In the genomic region with DNA sequence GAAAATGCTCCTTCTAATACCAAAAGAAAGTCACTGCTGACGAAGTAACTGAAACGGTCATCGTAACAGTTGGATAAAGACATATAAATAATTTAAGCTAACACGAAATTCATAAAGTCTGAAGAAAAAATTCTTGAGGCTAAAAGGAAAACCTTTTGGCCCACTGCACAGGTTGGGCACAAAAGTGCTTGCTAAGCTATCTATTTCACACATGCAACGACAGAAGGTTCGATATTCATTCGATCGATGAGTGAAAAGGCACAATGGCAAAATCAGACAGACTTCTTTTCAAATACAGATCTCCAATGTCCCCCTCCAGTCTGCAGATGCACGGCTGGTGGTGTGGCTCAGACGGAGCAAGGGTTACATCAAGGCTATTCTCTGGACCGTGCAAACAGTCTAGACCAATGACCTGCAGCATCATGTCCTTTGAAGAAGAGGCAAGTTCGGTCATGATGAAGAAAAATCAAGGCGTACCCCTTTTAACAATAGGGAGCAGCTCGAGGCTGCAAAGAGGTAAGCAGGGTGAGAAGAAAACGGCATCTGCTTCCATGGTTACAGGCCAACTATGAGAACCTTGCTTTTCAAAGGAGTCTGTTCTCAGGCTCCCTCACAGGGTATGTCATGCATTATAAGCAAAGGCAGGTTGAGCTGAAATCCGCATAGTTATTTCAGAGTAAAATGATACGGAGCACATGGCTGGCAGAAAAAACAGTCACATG, we compare ENCODE assay signal across 18 cellular contexts.
DNase-seq lines count a peak whose midpoint lies in the region; ATAC-seq, FAIRE-seq and TF ChIP-seq lines count a peak whose summit lies in the region.
"Had no signal": no experiment of that assay in that cellular context is flagged by ENCODE, and none has a peak within 500 bp of the region (broad histone marks: within the 10 kb centered on the region; RNA-seq: fewer than 3 reads in every experiment).

No MANE protein-coding gene starts in this region.

- TF ChIP-seq CTCF in GM23338 (conservative IDR thresholded peaks at IDR 0.05; ENCODE audit: low read depth in 2 of 2) (no peak), K562 (IDR thresholded peaks at IDR 0.05 in 2 of 3, conservative IDR thresholded peaks at IDR 0.05 in 1 of 3; ENCODE audit: insufficient read depth in 2 of 3, low read depth in 1 of 3, low read length in 3 of 3) (no peak)

- H3K4me2 ChIP-seq in GM23338, result no peak overlapping the region
- no peak overlapping the region for H3K4me2 ChIP-seq in K562 (ENCODE audit: insufficient read depth, low read length)

- no peak for TF ChIP-seq RAD21 in K562 (CRISPR knock-in tag; conservative IDR thresholded peaks at IDR 0.05 in 1 of 2, IDR thresholded peaks at IDR 0.05 in 1 of 2)

- intact Hi-C loops in K562 (cut with micrococcal nuclease), result no loop called here
- intact Hi-C loops in sciatic nerve (cut with DNase I), result no loop called here

- H3F3A ChIP-seq in GM23338 (replicated peaks; ENCODE audit: low read depth), result no peaks in the 10 kb centered on the region

- no peak for TF ChIP-seq POLR2A in K562 (conservative IDR thresholded peaks at IDR 0.05)

- H4K20me1 ChIP-seq in GM23338 (replicated peaks; ENCODE audit: insufficient read depth) (no peaks in the 10 kb centered on the region), K562 (replicated peaks; ENCODE audit: control insufficient read depth, insufficient read depth, low read length) (no peaks in the 10 kb centered on the region)

- BruUV-seq in K562 (replicated peaks; lab: Mats Ljungman, UMichigan), result no TSS peak

- in situ Hi-C loops in K562 (cut with MboI), result no loop called here

- CTCF ChIA-PET in K562 (lab: Yijun Ruan, JAX; ENCODE audit: low intra/inter-chr PET ratio), result no interaction called here

- no peak for ATAC-seq in GM23338
- ATAC-seq in K562, result no peak
- ATAC-seq in sciatic nerve, result peak; percentile 44
- ATAC-seq in HG03097 (IDR thresholded peaks at IDR 0.05; ENCODE audit: low FRiP score, unreplicated experiment), result no peak
- ATAC-seq: naive thymus-derived CD8-positive, alpha-beta T cell; SK-N-SH treated with all-trans-retinoic acid at 6 μM for 48 hours had no signal

- peaks cover 10% of the 10 kb centered on the region; the same call in 2 of the 3 replicates for H3K4me1 Mint-ChIP-seq in GM23338
- H3K4me1 Mint-ChIP-seq: naive thymus-derived CD8-positive, alpha-beta T cell had no signal

- H2AFZ ChIP-seq in GM23338, result no peak overlapping the region; the same call in 1 of the 2 replicates
- no peak overlapping the region for H2AFZ ChIP-seq in K562 (ENCODE audit: low read depth, low read length)

- WGBS in K562 (ENCODE audit: insufficient coverage, low coverage, missing lambda C conversion rate), result 3% methylated on average over 15 of the region's 17 CpGs

- no peak for TF ChIP-seq EP300 in K562 (IDR thresholded peaks at IDR 0.05; ENCODE audit: low read length)

- H3K9me2 ChIP-seq in GM23338 (ENCODE audit: insufficient read depth), result no peaks in the 10 kb centered on the region

- H3K4me3 ChIP-seq in GM23338, result no peak overlapping the region
- no peak overlapping the region for H3K4me3 ChIP-seq in K562

- H3K79me2 ChIP-seq in GM23338 (replicated peaks; ENCODE audit: insufficient read depth) (no peaks in the 10 kb centered on the region), K562 (ENCODE audit: control insufficient read depth, insufficient read depth, low read length) (no peaks in the 10 kb centered on the region)

- H3K27ac ChIP-seq in GM23338 (ENCODE audit: low read depth), result no peak overlapping the region
- no peak overlapping the region for H3K27ac ChIP-seq in K562 (ENCODE audit: extremely low read depth, low read depth, low read length)
- H3K27ac ChIP-seq: WERI-Rb-1 had no signal

- no peak overlapping the region for H3K9ac ChIP-seq in K562 (ENCODE audit: insufficient read depth in 1 of 2, low read depth in 2 of 2, low read length in 2 of 2)

- no peaks in the 10 kb centered on the region for H3K9me3 ChIP-seq in K562 (replicated peaks; ENCODE audit: control insufficient read depth, insufficient read depth, low read depth, low read length)

- H3K36me3 ChIP-seq in GM23338 (ENCODE audit: insufficient read depth), result no peaks in the 10 kb centered on the region
- no peaks in the 10 kb centered on the region for H3K36me3 ChIP-seq in K562 (ENCODE audit: control insufficient read depth, insufficient read depth, low read length)
- H3K36me3 ChIP-seq: WERI-Rb-1 had no signal

- H3K4me3 Mint-ChIP-seq in GM23338, result no peak overlapping the region
- H3K4me3 Mint-ChIP-seq: activated naive CD8-positive, alpha-beta T cell had no signal

- H3K27ac Mint-ChIP-seq in GM23338, result no peak overlapping the region
- H3K27ac Mint-ChIP-seq: activated naive CD8-positive, alpha-beta T cell had no signal

- H3K27me3 Mint-ChIP-seq in GM23338 (ENCODE audit: insufficient read depth, low read depth, poor library complexity), result no peaks in the 10 kb centered on the region
- H3K27me3 Mint-ChIP-seq: activated naive CD8-positive, alpha-beta T cell; naive thymus-derived CD8-positive, alpha-beta T cell had no signal

- H3K4me1 ChIP-seq in GM23338 (ENCODE audit: insufficient read depth) (no peaks in the 10 kb centered on the region; the same call in 1 of the 2 replicates), K562 (replicated peaks in 1 of 2; ENCODE audit: control insufficient read depth in 2 of 2, insufficient read depth in 2 of 2, low read length in 2 of 2) (no peaks in the 10 kb centered on the region)

- FAIRE-seq in K562 (lab: Jason Lieb, UNC) (no peak), GM19239 (lab: Jason Lieb, UNC) (no peak)
- FAIRE-seq: keratinocyte had no signal

- no peaks in the 10 kb centered on the region for H3K36me3 Mint-ChIP-seq in GM23338 (ENCODE audit: low read depth)
- H3K36me3 Mint-ChIP-seq: activated naive CD8-positive, alpha-beta T cell; naive thymus-derived CD8-positive, alpha-beta T cell had no signal

- DNase-seq in GM23338 (ENCODE audit: low spot score), result peak; percentile 48
- no peak for DNase-seq in K562 (ENCODE audit: extremely low read depth in 1 of 4, low spot score in 3 of 4)
- peak; percentile 64 for DNase-seq in inferior parietal cortex (ENCODE audit: extremely low spot score)
- no peak for DNase-seq in sciatic nerve (ENCODE audit: low spot score)
- DNase-seq in activated naive CD4-positive, alpha-beta T cell treated with Interleukin-2 at 50 U/mL for 16 hours, result no peak
- no peak for DNase-seq in GM19239 (ENCODE audit: insufficient read length, low spot score)
- no peak for DNase-seq in GOT3 (lab: John Stamatoyannopoulos, UW)
- DNase-seq: activated CD8-positive, alpha-beta memory T cell treated with anti-CD3 and anti-CD28 coated beads, Interleukin-2, amount 50 U/mL, for 4 hours; foreskin fibroblast; MM.1S; naive thymus-derived CD8-positive, alpha-beta T cell; OCI-M1; stimulated activated CD4-positive, alpha-beta T cell treated with anti-CD3 and anti-CD28 coated beads, Interleukin-12 subunit alpha, Interleukin-12 subunit beta, amount 100 ng/mL, for 4 hours; WERI-Rb-1 had no signal

- no peaks in the 10 kb centered on the region for H3K9me3 Mint-ChIP-seq in GM23338
- H3K9me3 Mint-ChIP-seq: naive thymus-derived CD8-positive, alpha-beta T cell had no signal

- POLR2A ChIA-PET in K562 (lab: Yijun Ruan, JAX), result no interaction called here

- H3K27me3 ChIP-seq in GM23338 (ENCODE audit: insufficient read depth) (no peaks in the 10 kb centered on the region), K562 (ENCODE audit: control insufficient read depth in 2 of 2, insufficient read depth in 2 of 2, low read length in 2 of 2) (no peaks in the 10 kb centered on the region)

- no peaks in the 10 kb centered on the region for H3K9me1 ChIP-seq in K562 (ENCODE audit: control insufficient read depth, insufficient read depth, low read length)

TF ChIP-seq in GM23338, 12 proteins besides CTCF, POLR2A, EP300 and RAD21 (continues in another document):
- no peak for TF ChIP-seq JUNB (IDR thresholded peaks at IDR 0.05; ENCODE audit: unreplicated experiment)

TF ChIP-seq in K562, 482 proteins besides CTCF, POLR2A, EP300 and RAD21:
- TF ChIP-seq HDAC6 (IDR thresholded peaks at IDR 0.05; ENCODE audit: low read depth, low read length) (no peak), ARID2 (IDR thresholded peaks at IDR 0.05) (no peak)
- TF ChIP-seq, protein P1, sequence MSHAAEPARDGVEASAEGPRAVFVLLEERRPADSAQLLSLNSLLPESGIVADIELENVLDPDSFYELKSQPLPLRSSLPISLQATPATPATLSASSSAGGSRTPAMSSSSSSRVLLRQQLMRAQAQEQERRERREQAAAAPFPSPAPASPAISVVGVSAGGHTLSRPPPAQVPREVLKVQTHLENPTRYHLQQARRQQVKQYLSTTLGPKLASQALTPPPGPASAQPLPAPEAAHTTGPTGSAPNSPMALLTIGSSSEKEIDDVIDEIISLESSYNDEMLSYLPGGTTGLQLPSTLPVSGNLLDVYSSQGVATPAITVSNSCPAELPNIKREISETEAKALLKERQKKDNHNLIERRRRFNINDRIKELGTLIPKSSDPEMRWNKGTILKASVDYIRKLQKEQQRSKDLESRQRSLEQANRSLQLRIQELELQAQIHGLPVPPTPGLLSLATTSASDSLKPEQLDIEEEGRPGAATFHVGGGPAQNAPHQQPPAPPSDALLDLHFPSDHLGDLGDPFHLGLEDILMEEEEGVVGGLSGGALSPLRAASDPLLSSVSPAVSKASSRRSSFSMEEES (CRISPR knock-in tag; IDR thresholded peaks at IDR 0.05), result peak; percentile 40

Comparison
In these comparisons a context has a peak if more than half of its experiments do, and no peak if none do; other contexts are left out.
1. DNase-seq: peak in GM23338 (single experiment) and inferior parietal cortex (single experiment); none in K562 (0 of 4), sciatic nerve (single experiment), activated naive CD4-positive, alpha-beta T cell treated with Interleukin-2 at 50 U/mL for 16 hours (single experiment), GM19239 (single experiment) and GOT3 (single experiment).